In the genomic region with DNA sequence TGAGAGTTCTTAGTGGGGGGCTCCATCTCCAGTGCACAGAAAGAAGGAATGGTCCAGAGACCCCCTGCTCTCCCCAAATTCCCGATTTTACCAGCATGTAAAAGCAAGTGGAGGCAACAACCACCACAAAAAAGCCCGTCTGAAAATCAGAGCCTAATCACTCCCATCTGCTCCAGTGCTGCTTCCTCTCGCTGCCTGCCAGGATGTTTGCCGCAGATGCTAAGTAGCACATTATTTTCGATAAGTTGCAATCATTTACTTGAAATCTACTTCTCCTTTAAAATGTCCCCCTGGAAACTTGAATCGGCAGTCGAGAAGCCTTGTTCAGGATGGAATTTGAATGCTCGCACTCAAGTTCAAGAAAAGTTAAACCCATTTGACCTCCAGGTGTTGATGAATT, we compare ENCODE assay signal across 17 cellular contexts.
A peak's percentile ranks its signal among the peaks of the same experiment; 100 is the strongest.
DNase-seq lines count a peak whose midpoint lies in the region; ATAC-seq, FAIRE-seq and TF ChIP-seq lines count a peak whose summit lies in the region.
"Had no signal": no experiment of that assay in that cellular context is flagged by ENCODE, and none has a peak within 500 bp of the region (broad histone marks: within the 10 kb centered on the region; RNA-seq: fewer than 3 reads in every experiment).

No MANE protein-coding gene starts in this region.

- peaks cover 12% of the 10 kb centered on the region for H3K4me1 ChIP-seq in astrocyte (ENCODE audit: insufficient read depth, low read length)
- H3K4me1 ChIP-seq in mesenchymal stem cell (ENCODE audit: control insufficient read depth, insufficient read depth, low read depth, low read length), result peaks cover 10% of the 10 kb centered on the region
- H3K4me1 ChIP-seq in stomach smooth muscle (ENCODE audit: control insufficient read depth, insufficient read depth, low read length), result peaks cover 59% of the 10 kb centered on the region

- H3K9ac ChIP-seq in astrocyte (ENCODE audit: low read length) (no peak overlapping the region), mesenchymal stem cell (ENCODE audit: low read length) (peak overlapping the region; percentile 84), stomach smooth muscle (ENCODE audit: low read length in 2 of 2) (no peak overlapping the region)

- H2BK5ac ChIP-seq in mesenchymal stem cell (ENCODE audit: low read depth, low read length, poor library complexity, severe bottlenecking), result no peak overlapping the region

- H4K20me1 ChIP-seq in astrocyte (ENCODE audit: insufficient read depth, low read length), result no peaks in the 10 kb centered on the region

- no peaks in the 10 kb centered on the region for H3K9me3 Mint-ChIP-seq in astrocyte (ENCODE audit: unreplicated experiment)
- H3K9me3 Mint-ChIP-seq: stimulated activated naive CD8-positive, alpha-beta T cell treated with anti-CD3 and anti-CD28 coated beads, Interleukin-15, Interleukin-2, amounts not matched to agents 100 ng/mL and 50 ng/mL, for 24 hours had no signal

- no peak for TF ChIP-seq CTCF in astrocyte (IDR thresholded peaks at IDR 0.05; ENCODE audit: insufficient read depth, low read depth, low read length)

- no peak overlapping the region for H2AFZ ChIP-seq in astrocyte (ENCODE audit: low read depth, low read length)
- H2AFZ ChIP-seq in mesenchymal stem cell (ENCODE audit: low read depth, low read length), result no peak overlapping the region

- H3K4me3 ChIP-seq in astrocyte (ENCODE audit: insufficient read depth, low read depth, low read length) (no peak overlapping the region), mesenchymal stem cell (ENCODE audit: insufficient read depth in 1 of 2, low read depth in 1 of 2, low read length in 2 of 2) (peak overlapping the region in 1 of 2 experiments; percentile 25), stomach smooth muscle (ENCODE audit: low read length in 2 of 2) (no peak overlapping the region)

- 71% methylated on average over 8 of the region's 8 CpGs for WGBS in mesenchymal stem cell

- no peak overlapping the region for H4K8ac ChIP-seq in mesenchymal stem cell (ENCODE audit: low read length)

- peak overlapping the region; percentile 43 for H3K27ac Mint-ChIP-seq in astrocyte (ENCODE audit: unreplicated experiment)
- H3K27ac Mint-ChIP-seq: stimulated activated naive CD8-positive, alpha-beta T cell treated with anti-CD3 and anti-CD28 coated beads, Interleukin-15, Interleukin-2, amounts not matched to agents 100 ng/mL and 50 ng/mL, for 24 hours had no signal

- DNase-seq in GM03348 (ENCODE audit: low spot score) (peak; percentile 64), astrocyte (ENCODE audit: low read depth) (no peak), mesenchymal stem cell (no peak)
- DNase-seq: amygdala, DMS53, kidney, NCI-H187 treated with DMSO at 0.1 percent for 48 hours, SHP77 treated with DMSO at 0.1 percent for 48 hours had no signal

- FAIRE-seq in astrocyte (lab: Jason Lieb, UNC), result no peak
- FAIRE-seq: colon, endothelial cell of umbilical vein, GM18507, kidney had no signal

- no peak overlapping the region for H2BK120ac ChIP-seq in mesenchymal stem cell (ENCODE audit: low read depth, low read length)

- H3K36me3 Mint-ChIP-seq in astrocyte (ENCODE audit: low read depth, unreplicated experiment), result peaks cover 1% of the 10 kb centered on the region

- H4K91ac ChIP-seq in mesenchymal stem cell (ENCODE audit: low read length), result no peak overlapping the region

- ATAC-seq in GM18861 (IDR thresholded peaks at IDR 0.05; ENCODE audit: unreplicated experiment) (no peak), HG03135 (IDR thresholded peaks at IDR 0.05; ENCODE audit: unreplicated experiment) (no peak), GM21619 (IDR thresholded peaks at IDR 0.05; ENCODE audit: unreplicated experiment) (no peak)
- ATAC-seq: activated CD4-positive, CD25-positive, alpha-beta regulatory T cell treated with anti-CD3 and anti-CD28 coated beads, Interleukin-2, amount 50 U/mL, for 24 hours had no signal

- peaks cover 4% of the 10 kb centered on the region for H3K79me1 ChIP-seq in mesenchymal stem cell (replicated peaks; ENCODE audit: low read length, poor library complexity, severe bottlenecking)

- no peak overlapping the region for H3K23ac ChIP-seq in mesenchymal stem cell (ENCODE audit: low read length in 2 of 2)

- peak overlapping the region; percentile 23 to 69 for H2BK12ac ChIP-seq in mesenchymal stem cell (ENCODE audit: low read length in 2 of 2)

- H3K36me3 ChIP-seq in astrocyte (ENCODE audit: insufficient read depth, low read length), result no peaks in the 10 kb centered on the region
- no peaks in the 10 kb centered on the region for H3K36me3 ChIP-seq in mesenchymal stem cell (ENCODE audit: control insufficient read depth in 1 of 2, insufficient read depth in 2 of 2, low read depth in 1 of 2, low read length in 2 of 2)
- H3K36me3 ChIP-seq in stomach smooth muscle (ENCODE audit: control insufficient read depth in 2 of 2, insufficient read depth in 2 of 2, low read length in 2 of 2), result no peaks in the 10 kb centered on the region

- H3K4me2 ChIP-seq in astrocyte (ENCODE audit: low read length) (no peak overlapping the region), mesenchymal stem cell (ENCODE audit: low read length, poor library complexity, severe bottlenecking) (no peak overlapping the region)

- no peaks in the 10 kb centered on the region for H3K27me3 ChIP-seq in astrocyte (ENCODE audit: insufficient read depth, low read length)
- H3K27me3 ChIP-seq in mesenchymal stem cell (ENCODE audit: control insufficient read depth in 1 of 2, insufficient read depth in 1 of 2, low read length in 2 of 2), result no peaks in the 10 kb centered on the region
- H3K27me3 ChIP-seq in stomach smooth muscle (ENCODE audit: control insufficient read depth in 1 of 2, insufficient read depth in 2 of 2, low read length in 2 of 2), result no peaks in the 10 kb centered on the region

- H2BK15ac ChIP-seq in mesenchymal stem cell (ENCODE audit: low read depth, poor library complexity, severe bottlenecking), result no peak overlapping the region

- H3K9me3 ChIP-seq in astrocyte (ENCODE audit: insufficient read depth, low read depth, low read length) (no peaks in the 10 kb centered on the region), mesenchymal stem cell (ENCODE audit: control insufficient read depth, low read length) (no peaks in the 10 kb centered on the region), stomach smooth muscle (ENCODE audit: control insufficient read depth in 2 of 2, low read length in 2 of 2) (no peaks in the 10 kb centered on the region)

- H3K14ac ChIP-seq in mesenchymal stem cell (ENCODE audit: low read length in 2 of 2), result no peak overlapping the region

- H3K4me3 Mint-ChIP-seq in astrocyte (ENCODE audit: unreplicated experiment), result no peak overlapping the region
- H3K4me3 Mint-ChIP-seq: stimulated activated naive CD8-positive, alpha-beta T cell treated with anti-CD3 and anti-CD28 coated beads, Interleukin-15, Interleukin-2, amounts not matched to agents 100 ng/mL and 50 ng/mL, for 24 hours had no signal

- no peak overlapping the region for H2AK5ac ChIP-seq in mesenchymal stem cell (ENCODE audit: low read length, severe bottlenecking)

- H3K4ac ChIP-seq in mesenchymal stem cell (ENCODE audit: low read depth in 1 of 2, low read length in 2 of 2), result peak overlapping the region in 1 of 2 experiments; percentile 24

- H3K79me2 ChIP-seq in astrocyte (ENCODE audit: insufficient read depth, low read length), result no peaks in the 10 kb centered on the region

- peak overlapping the region; percentile 23 to 77 for H3K18ac ChIP-seq in mesenchymal stem cell (ENCODE audit: low read depth in 1 of 2, low read length in 2 of 2)

- H3K27ac ChIP-seq in astrocyte (ENCODE audit: low read depth, low read length), result no peak overlapping the region
- no peak overlapping the region for H3K27ac ChIP-seq in mesenchymal stem cell (ENCODE audit: low read length, poor library complexity, severe bottlenecking)
- peak overlapping the region; percentile 67 for H3K27ac ChIP-seq in stomach smooth muscle (ENCODE audit: low read length)

- no peaks in the 10 kb centered on the region for H3K27me3 Mint-ChIP-seq in astrocyte (ENCODE audit: low read depth, unreplicated experiment)

- peaks cover 27% of the 10 kb centered on the region for H3K4me1 Mint-ChIP-seq in astrocyte (ENCODE audit: low read depth, unreplicated experiment)
